1 cellular context compared by ENCODE assay signal in genomic region chr12:132414634-132415340, GRCh38.
TF ChIP-seq lines count a peak whose summit lies in the region.

No MANE protein-coding gene starts in this region.

TF ChIP-seq in HepG2, 621 proteins besides CTCF, POLR2A, EP300 and RAD21 (continued from another document and continues in another):
- peak; percentile 54; the same call in 1 of the 2 replicates for TF ChIP-seq ZFP91 (CRISPR knock-in tag; IDR thresholded peaks at IDR 0.05; ENCODE audit: borderline replicate concordance)
- TF ChIP-seq POLR2AphosphoS2 (IDR thresholded peaks at IDR 0.05; ENCODE audit: low read depth, low read length): no peak
- TF ChIP-seq KDM5B (CRISPR knock-in tag; IDR thresholded peaks at IDR 0.05; ENCODE audit: borderline replicate concordance): 0 out of 2 replicates have a peak, but pooled peaks have one; percentile 43
- TF ChIP-seq ZNF75D (CRISPR knock-in tag; IDR thresholded peaks at IDR 0.05; ENCODE audit: borderline replicate concordance): no peak
- TF ChIP-seq PAWR (CRISPR knock-in tag; IDR thresholded peaks at IDR 0.05; ENCODE audit: borderline replicate concordance): no peak
- TF ChIP-seq AGO1 (IDR thresholded peaks at IDR 0.05; ENCODE audit: low read depth, low read length, poor library complexity, severe bottlenecking): peak; percentile 27
- no peak for TF ChIP-seq TBX3 (IDR thresholded peaks at IDR 0.05; ENCODE audit: borderline replicate concordance)
- peak; percentile 71 for TF ChIP-seq XRCC5 (optimal IDR thresholded peaks at IDR 0.05; ENCODE audit: low read length)
- TF ChIP-seq NCOR1 (IDR thresholded peaks at IDR 0.05; ENCODE audit: borderline replicate concordance, low read length): no peak
- TF ChIP-seq ZNF891 (CRISPR knock-in tag; IDR thresholded peaks at IDR 0.05): no peak
- TF ChIP-seq ZNF124 (CRISPR knock-in tag; IDR thresholded peaks at IDR 0.05): 0 out of 2 replicates have a peak, but pooled peaks have one; percentile 40
- TF ChIP-seq MTERF4 (CRISPR knock-in tag; IDR thresholded peaks at IDR 0.05): peak; percentile 41; the same call in 1 of the 2 replicates
- peak; percentile 98 for TF ChIP-seq STAG1 (CRISPR knock-in tag; IDR thresholded peaks at IDR 0.05)
- 0 out of 2 replicates have a peak, but pooled peaks have one; percentile 24 for TF ChIP-seq SRY (CRISPR knock-in tag; IDR thresholded peaks at IDR 0.05)
- TF ChIP-seq ZBTB20 (CRISPR knock-in tag; IDR thresholded peaks at IDR 0.05; ENCODE audit: borderline replicate concordance, low read depth): peak; percentile 55; the same call in 1 of the 2 replicates
- no peak for TF ChIP-seq ZBTB49 (CRISPR knock-in tag; IDR thresholded peaks at IDR 0.05; ENCODE audit: borderline replicate concordance)
- TF ChIP-seq REPIN1 (CRISPR knock-in tag; IDR thresholded peaks at IDR 0.05; ENCODE audit: borderline replicate concordance, low read depth): no peak
- no peak for TF ChIP-seq ZNF530 (CRISPR knock-in tag; IDR thresholded peaks at IDR 0.05; ENCODE audit: low read depth)
- TF ChIP-seq ZNF850 (CRISPR knock-in tag; conservative IDR thresholded peaks at IDR 0.05): no peak
- TF ChIP-seq ZNF235 (CRISPR knock-in tag; IDR thresholded peaks at IDR 0.05; ENCODE audit: borderline replicate concordance): no peak
- TF ChIP-seq ZNF580 (CRISPR knock-in tag; IDR thresholded peaks at IDR 0.05; ENCODE audit: borderline replicate concordance, low read depth): peak; percentile 61; the same call in 1 of the 2 replicates
- TF ChIP-seq SNAI1 (CRISPR knock-in tag; IDR thresholded peaks at IDR 0.05; ENCODE audit: borderline replicate concordance): no peak
- TF ChIP-seq ZNF34 (CRISPR knock-in tag; IDR thresholded peaks at IDR 0.05; ENCODE audit: borderline replicate concordance): no peak
- 0 out of 2 replicates have a peak, but pooled peaks have one; percentile 17 for TF ChIP-seq ZSCAN29 (CRISPR knock-in tag; conservative IDR thresholded peaks at IDR 0.05)
- peak; percentile 91; the same call in 1 of the 2 replicates for TF ChIP-seq KDM3A (CRISPR knock-in tag; IDR thresholded peaks at IDR 0.05; ENCODE audit: low read depth)
- no peak for TF ChIP-seq ATF2 (CRISPR knock-in tag; IDR thresholded peaks at IDR 0.05)
- TF ChIP-seq KDM2A (CRISPR knock-in tag; IDR thresholded peaks at IDR 0.05; ENCODE audit: borderline replicate concordance, low read depth): peak; percentile 49; the same call in 1 of the 2 replicates
- 0 out of 2 replicates have a peak, but pooled peaks have one; percentile 22 for TF ChIP-seq PPARG (CRISPR knock-in tag; conservative IDR thresholded peaks at IDR 0.05)
- TF ChIP-seq POGK (CRISPR knock-in tag; conservative IDR thresholded peaks at IDR 0.05): 0 out of 2 replicates have a peak, but pooled peaks have one; percentile 8
- peak; percentile 8 for TF ChIP-seq SKI (IDR thresholded peaks at IDR 0.05; ENCODE audit: partially characterized antibody)
- TF ChIP-seq YY1 (IDR thresholded peaks at IDR 0.05; ENCODE audit: insufficient read depth, insufficient replicate concordance, low read depth, low read length): peak; percentile 48
- TF ChIP-seq ARNT2 (CRISPR knock-in tag; IDR thresholded peaks at IDR 0.05; ENCODE audit: low read depth): no peak
- no peak for TF ChIP-seq XBP1 (CRISPR knock-in tag; IDR thresholded peaks at IDR 0.05)
- peak; percentile 56; the same call in 1 of the 2 replicates for TF ChIP-seq ETV5 (CRISPR knock-in tag; IDR thresholded peaks at IDR 0.05; ENCODE audit: borderline replicate concordance)
- peak; percentile 47; the same call in 1 of the 2 replicates for TF ChIP-seq SMC3 (IDR thresholded peaks at IDR 0.05; ENCODE audit: low read length)
- no peak for TF ChIP-seq ZNF547 (CRISPR knock-in tag; IDR thresholded peaks at IDR 0.05)
- peak; percentile 79; the same call in 1 of the 2 replicates for TF ChIP-seq MEF2D (CRISPR knock-in tag; IDR thresholded peaks at IDR 0.05)
- TF ChIP-seq ELF1 (CRISPR knock-in tag; IDR thresholded peaks at IDR 0.05): peak; percentile 73
- no peak for TF ChIP-seq ZNF224 (CRISPR knock-in tag; IDR thresholded peaks at IDR 0.05)
- TF ChIP-seq CBX2 (IDR thresholded peaks at IDR 0.05; ENCODE audit: low read depth, low read length): no peak
- TF ChIP-seq CBX2 (CRISPR knock-in tag; IDR thresholded peaks at IDR 0.05; ENCODE audit: low read depth): no peak
- no peak for TF ChIP-seq JUN (CRISPR knock-in tag; IDR thresholded peaks at IDR 0.05)
- no peak for TF ChIP-seq BRCA1 (CRISPR knock-in tag; IDR thresholded peaks at IDR 0.05)
- TF ChIP-seq ZNF589 (CRISPR knock-in tag; conservative IDR thresholded peaks at IDR 0.05): no peak
- no peak for TF ChIP-seq PBX3 (CRISPR knock-in tag; IDR thresholded peaks at IDR 0.05; ENCODE audit: borderline replicate concordance)
- TF ChIP-seq PHB2 (IDR thresholded peaks at IDR 0.05; ENCODE audit: partially characterized antibody): no peak
- TF ChIP-seq ZFP62 (CRISPR knock-in tag; IDR thresholded peaks at IDR 0.05): no peak
- TF ChIP-seq RARG (CRISPR knock-in tag; IDR thresholded peaks at IDR 0.05; ENCODE audit: low read depth): no peak
- TF ChIP-seq SRF (IDR thresholded peaks at IDR 0.05; ENCODE audit: low read depth, low read length): no peak
- TF ChIP-seq ZNF24 (IDR thresholded peaks at IDR 0.05): no peak
- TF ChIP-seq ZKSCAN1 (IDR thresholded peaks at IDR 0.05; ENCODE audit: low read length): no peak
- no peak for TF ChIP-seq NR3C1 (CRISPR knock-in tag; IDR thresholded peaks at IDR 0.05)
- TF ChIP-seq ATRX (CRISPR knock-in tag; IDR thresholded peaks at IDR 0.05; ENCODE audit: borderline replicate concordance): no peak
- peak; percentile 83 for TF ChIP-seq HNRNPL (IDR thresholded peaks at IDR 0.05; ENCODE audit: low read depth, low read length)
- no peak for TF ChIP-seq RBM39 (IDR thresholded peaks at IDR 0.05; ENCODE audit: low read depth, low read length, poor library complexity, severe bottlenecking)
- TF ChIP-seq PLRG1 (conservative IDR thresholded peaks at IDR 0.05): no peak
- TF ChIP-seq ZFP1 (CRISPR knock-in tag; IDR thresholded peaks at IDR 0.05): no peak
- no peak for TF ChIP-seq FOSL1 (CRISPR knock-in tag; IDR thresholded peaks at IDR 0.05; ENCODE audit: borderline replicate concordance)
- TF ChIP-seq SP5 (CRISPR knock-in tag; IDR thresholded peaks at IDR 0.05; ENCODE audit: borderline replicate concordance, low read depth): 0 out of 2 replicates have a peak, but pooled peaks have one; percentile 18
- TF ChIP-seq SKIL (CRISPR knock-in tag; IDR thresholded peaks at IDR 0.05; ENCODE audit: borderline replicate concordance): no peak
- no peak for TF ChIP-seq ZNF740 (CRISPR knock-in tag; IDR thresholded peaks at IDR 0.05)
- TF ChIP-seq HNRNPLL (IDR thresholded peaks at IDR 0.05; ENCODE audit: low read depth, low read length, poor library complexity, severe bottlenecking): peak; percentile 32
- no peak for TF ChIP-seq ATM (IDR thresholded peaks at IDR 0.05; ENCODE audit: borderline replicate concordance)
- no peak for TF ChIP-seq TBL1XR1 (IDR thresholded peaks at IDR 0.05; ENCODE audit: borderline replicate concordance, low read length, partially characterized antibody)
- TF ChIP-seq ZNF781 (CRISPR knock-in tag; IDR thresholded peaks at IDR 0.05; ENCODE audit: borderline replicate concordance, not compliant biosample characterization): peak; percentile 65
- no peak for TF ChIP-seq SOX6 (IDR thresholded peaks at IDR 0.05)
- TF ChIP-seq SOX6 (CRISPR knock-in tag; IDR thresholded peaks at IDR 0.05): peak; percentile 38; the same call in 1 of the 2 replicates
- TF ChIP-seq HDAC1 (CRISPR knock-in tag; IDR thresholded peaks at IDR 0.05): peak; percentile 52
- no peak for TF ChIP-seq ATAD3A (CRISPR knock-in tag; IDR thresholded peaks at IDR 0.05)
